In genomic region chr2:24702800-24703199, GRCh38 we compare ENCODE assay signal across 12 cellular contexts.
DNase-seq lines count a peak whose midpoint lies in the region; ATAC-seq and FAIRE-seq lines count a peak whose summit lies in the region.
"Had no signal": no experiment of that assay in that cellular context is flagged by ENCODE, and none has a peak within 500 bp of the region (broad histone marks: within the 10 kb centered on the region; RNA-seq: fewer than 3 reads in every experiment).

No MANE protein-coding gene starts in this region.

- H3K79me2 ChIP-seq in GM23248 (ENCODE audit: insufficient read depth) = no peaks in the 10 kb centered on the region

- no peaks in the 10 kb centered on the region for H3K27me3 Mint-ChIP-seq in activated T-helper 17 cell treated with anti-CD3 and anti-CD28 coated beads, Interleukin-2, amount 50 U/mL, for 72 hours
- H3K27me3 Mint-ChIP-seq: CD4-positive, alpha-beta memory T cell had no signal

- peak overlapping the region; percentile 49 for H3K4me3 Mint-ChIP-seq in activated T-helper 17 cell treated with anti-CD3 and anti-CD28 coated beads, Interleukin-2, amount 50 U/mL, for 72 hours
- H3K4me3 Mint-ChIP-seq: CD4-positive, alpha-beta memory T cell had no signal

- no peaks in the 10 kb centered on the region for H4K20me1 ChIP-seq in GM23248 (ENCODE audit: insufficient read depth)

- peak; percentile 92 for ATAC-seq in activated T-helper 17 cell treated with anti-CD3 and anti-CD28 coated beads, Interleukin-2, amount 50 U/mL, for 72 hours (replicated peaks)

- peaks cover 26% of the 10 kb centered on the region for H3K4me1 ChIP-seq in GM23248 (ENCODE audit: insufficient read depth)

- no peaks in the 10 kb centered on the region for H3K27me3 ChIP-seq in GM23248 (replicated peaks; ENCODE audit: insufficient read depth)
- H3K27me3 ChIP-seq: stomach had no signal

- peak overlapping the region; percentile 53 for H3K4me2 ChIP-seq in GM23248 (ENCODE audit: unreplicated experiment)

- H3K36me3 Mint-ChIP-seq in activated T-helper 17 cell treated with anti-CD3 and anti-CD28 coated beads, Interleukin-2, amount 50 U/mL, for 72 hours (ENCODE audit: low read depth) = peaks cover 54% of the 10 kb centered on the region

- H3K9me3 ChIP-seq in GM23248 (ENCODE audit: low read depth) = no peaks in the 10 kb centered on the region
- H3K9me3 ChIP-seq: stomach had no signal

- WGBS in GM23248 (ENCODE audit: low coverage in 1 of 2, low lambda C conversion rate in 2 of 2, missing lambda C conversion rate in 2 of 2), 2 experiments = 1 to 2% methylated on average over 3 of the region's 3 CpGs

- peak overlapping the region; percentile 7; the same call in 1 of the 2 replicates for H3K4me3 ChIP-seq in GM23248
- H3K4me3 ChIP-seq: skin epidermis, stomach had no signal

- H3K9me3 Mint-ChIP-seq in activated T-helper 17 cell treated with anti-CD3 and anti-CD28 coated beads, Interleukin-2, amount 50 U/mL, for 72 hours = no peaks in the 10 kb centered on the region
- H3K9me3 Mint-ChIP-seq: CD4-positive, alpha-beta memory T cell had no signal

- no peaks in the 10 kb centered on the region for H3K9me2 ChIP-seq in GM23248 (ENCODE audit: insufficient read depth)

- H3K4me1 Mint-ChIP-seq in activated T-helper 17 cell treated with anti-CD3 and anti-CD28 coated beads, Interleukin-2, amount 50 U/mL, for 72 hours = peaks cover 9% of the 10 kb centered on the region
- H3K4me1 Mint-ChIP-seq: CD4-positive, alpha-beta memory T cell had no signal

- FAIRE-seq in frontal cortex (lab: Jason Lieb, UNC) = no peak

- H3K27ac Mint-ChIP-seq in activated T-helper 17 cell treated with anti-CD3 and anti-CD28 coated beads, Interleukin-2, amount 50 U/mL, for 72 hours = peak overlapping the region; percentile 97

- H3K9ac ChIP-seq in GM23248 = peak overlapping the region; percentile 57

- H2AFZ ChIP-seq in GM23248 = no peak overlapping the region

- peak overlapping the region; percentile 73 for H3K27ac ChIP-seq in GM23248
- H3K27ac ChIP-seq: skin epidermis, stomach had no signal

- peak; percentile 62 for DNase-seq in A172 (ENCODE audit: low spot score)
- DNase-seq in GM23248 = peak; percentile 93
- DNase-seq in glomerular endothelial cell (ENCODE audit: extremely low read depth, low read depth, low spot score) = peak; percentile 82
- DNase-seq in NCI-H187 treated with DMSO at 0.1 percent for 48 hours (lab: John Stamatoyannopoulos, UW) = no peak
- no peak for DNase-seq in MV-4-11 (lab: John Stamatoyannopoulos, UW)
- no peak for DNase-seq in frontal cortex (ENCODE audit: low spot score in 2 of 2)
- DNase-seq in stimulated activated CD8-positive, alpha-beta memory T cell treated with anti-CD3 and anti-CD28 coated beads, Interleukin-4, amount 100 ng/mL, for 48 hours = no peak
- DNase-seq: CD4-positive, alpha-beta memory T cell; NCI-H2107; stomach had no signal

- peaks cover 11% of the 10 kb centered on the region; the same call in 1 of the 2 replicates for H3F3A ChIP-seq in GM23248 (ENCODE audit: insufficient read depth)

- in situ Hi-C loops in GM23248 (cut with MboI) = no loop called here

- H3K36me3 ChIP-seq in GM23248 (ENCODE audit: low read depth) = no peaks in the 10 kb centered on the region

Comparison
In these comparisons a context has a peak if more than half of its experiments do, and no peak if none do; other contexts are left out.
1. DNase-seq: peak in A172 (single experiment), GM23248 (single experiment) and glomerular endothelial cell (single experiment); none in NCI-H187 treated with DMSO at 0.1 percent for 48 hours (single experiment), MV-4-11 (single experiment), frontal cortex (0 of 2) and stimulated activated CD8-positive, alpha-beta memory T cell treated with anti-CD3 and anti-CD28 coated beads, Interleukin-4, amount 100 ng/mL, for 48 hours (single experiment).